In genomic region chr3:114439279-114439678, GRCh38 we compare ENCODE assay signal across 19 cellular contexts.
DNase-seq lines count a peak whose midpoint lies in the region; ATAC-seq and TF ChIP-seq lines count a peak whose summit lies in the region.
"Had no signal": no experiment of that assay in that cellular context is flagged by ENCODE, and none has a peak within 500 bp of the region (broad histone marks: within the 10 kb centered on the region; RNA-seq: fewer than 3 reads in every experiment).

No MANE protein-coding gene starts in this region.

- H3K36me3 Mint-ChIP-seq in HFFc6 (ENCODE audit: low read depth) (no peaks in the 10 kb centered on the region), type B pancreatic cell (no peaks in the 10 kb centered on the region)
- peaks cover 11% of the 10 kb centered on the region for H3K36me3 Mint-ChIP-seq in stimulated activated memory B cell treated with anti-CD40 and anti-IgM and Interleukin-4, amounts not matched to agents 10 μg/mL and 1 μg/mL and 100 μg/mL, for 72 hours
- H3K36me3 Mint-ChIP-seq: CD14-positive monocyte had no signal

- DNase-seq in HFFc6: peak; percentile 26
- DNase-seq in amniotic stem cell (lab: John Stamatoyannopoulos, UW): peak; percentile 13
- DNase-seq in iris pigment epithelial cell (ENCODE audit: low read depth): peak; percentile 39
- DNase-seq in activated CD4-positive, CD25-positive, alpha-beta regulatory T cell (lab: John Stamatoyannopoulos, UW): no peak
- DNase-seq in type B pancreatic cell (ENCODE audit: extremely low spot score, unreplicated experiment): no peak
- DNase-seq in hypothalamus (lab: John Stamatoyannopoulos, UW): no peak
- DNase-seq: ACHN, COR-L47, DMS 273 treated with DMSO at 0.1 percent for 48 hours, DND-41, GF-D8, GM23248, NCI-H1417 treated with DMSO at 0.1 percent for 48 hours, NCI-H187 treated with DMSO at 0.1 percent for 48 hours, NCI-H2227 treated with DMSO at 0.1 percent for 48 hours, NCI-H524, PC-3 had no signal

- ATAC-seq in stimulated activated memory B cell treated with anti-CD40 and anti-IgM and Interleukin-4, amounts not matched to agents 10 μg/mL and 1 μg/mL and 100 μg/mL, for 72 hours: no peak
- ATAC-seq: PC-3 had no signal

- H3K9me3 Mint-ChIP-seq in HFFc6 (no peaks in the 10 kb centered on the region), type B pancreatic cell (no peaks in the 10 kb centered on the region)
- no peaks in the 10 kb centered on the region for H3K9me3 Mint-ChIP-seq in stimulated activated memory B cell treated with anti-CD40 and anti-IgM and Interleukin-4, amounts not matched to agents 10 μg/mL and 1 μg/mL and 100 μg/mL, for 72 hours
- H3K9me3 Mint-ChIP-seq: CD14-positive monocyte had no signal

- TF ChIP-seq CTCF in HFFc6 (IDR thresholded peaks at IDR 0.05) (no peak), type B pancreatic cell (conservative IDR thresholded peaks at IDR 0.05) (no peak)

- H3K4me3 Mint-ChIP-seq in HFFc6: no peak overlapping the region
- H3K4me3 Mint-ChIP-seq in stimulated activated memory B cell treated with anti-CD40 and anti-IgM and Interleukin-4, amounts not matched to agents 10 μg/mL and 1 μg/mL and 100 μg/mL, for 72 hours: no peak overlapping the region
- H3K4me3 Mint-ChIP-seq in type B pancreatic cell: no peak overlapping the region
- H3K4me3 Mint-ChIP-seq: CD14-positive monocyte had no signal

- H3K4me1 Mint-ChIP-seq in HFFc6 (ENCODE audit: low read depth) (peaks cover 59% of the 10 kb centered on the region), type B pancreatic cell (ENCODE audit: unreplicated experiment) (peaks cover 10% of the 10 kb centered on the region)
- peaks cover 84% of the 10 kb centered on the region for H3K4me1 Mint-ChIP-seq in stimulated activated memory B cell treated with anti-CD40 and anti-IgM and Interleukin-4, amounts not matched to agents 10 μg/mL and 1 μg/mL and 100 μg/mL, for 72 hours
- H3K4me1 Mint-ChIP-seq: CD14-positive monocyte had no signal

- H3K27me3 Mint-ChIP-seq in HFFc6 (ENCODE audit: insufficient read depth) (no peaks in the 10 kb centered on the region), type B pancreatic cell (no peaks in the 10 kb centered on the region)
- H3K27me3 Mint-ChIP-seq in stimulated activated memory B cell treated with anti-CD40 and anti-IgM and Interleukin-4, amounts not matched to agents 10 μg/mL and 1 μg/mL and 100 μg/mL, for 72 hours: no peaks in the 10 kb centered on the region

- H3K27ac Mint-ChIP-seq in HFFc6 (peak overlapping the region; percentile 18; the same call in 1 of the 2 replicates), type B pancreatic cell (no peak overlapping the region)
- peak overlapping the region; percentile 76 for H3K27ac Mint-ChIP-seq in stimulated activated memory B cell treated with anti-CD40 and anti-IgM and Interleukin-4, amounts not matched to agents 10 μg/mL and 1 μg/mL and 100 μg/mL, for 72 hours
- H3K27ac Mint-ChIP-seq: CD14-positive monocyte had no signal

Comparison
In these comparisons a context has a peak if more than half of its experiments do, and no peak if none do; other contexts are left out.
1. DNase-seq: peak in HFFc6 (single experiment), amniotic stem cell (single experiment) and iris pigment epithelial cell (single experiment); none in activated CD4-positive, CD25-positive, alpha-beta regulatory T cell (0 of 4), type B pancreatic cell (single experiment) and hypothalamus (0 of 51).